In genomic region chr10:81978238-81978637, GRCh38 we compare ENCODE assay signal across 12 cellular contexts.
DNase-seq lines count a peak whose midpoint lies in the region; ATAC-seq and TF ChIP-seq lines count a peak whose summit lies in the region.
"Had no signal": no experiment of that assay in that cellular context is flagged by ENCODE, and none has a peak within 500 bp of the region (broad histone marks: within the 10 kb centered on the region; RNA-seq: fewer than 3 reads in every experiment).

No MANE protein-coding gene starts in this region.

- TF ChIP-seq POLR2A in NB4 (IDR thresholded peaks at IDR 0.05; ENCODE audit: extremely low read depth, insufficient read length) = no peak

- WGBS in liver = 71% methylated on average over 2 of the region's 2 CpGs
- 47 to 48% methylated on average over 2 of the region's 2 CpGs for WGBS in aorta, 2 donors

- H3K9me3 ChIP-seq in liver (ENCODE audit: control insufficient read depth in 4 of 4, low read length in 3 of 4) = peaks cover 0 to 9% (median 0%) of the 10 kb centered on the region in 4 donors
- H3K9me3 ChIP-seq in aorta (ENCODE audit: control insufficient read depth, low read length) = peaks cover 3% of the 10 kb centered on the region

- TF ChIP-seq CTCF in NB4 (IDR thresholded peaks at IDR 0.05; ENCODE audit: low read depth, low read length) (no peak), astrocyte of the spinal cord (IDR thresholded peaks at IDR 0.05; ENCODE audit: low read depth, low read length) (no peak), liver (IDR thresholded peaks at IDR 0.05; ENCODE audit: low read depth, low read length, missing input control) (no peak)

- DNase-seq in H4 (ENCODE audit: low spot score) (peak; percentile 18), NB4 (ENCODE audit: low read depth) (peak; percentile 50), astrocyte of the spinal cord (ENCODE audit: low read depth, low spot score) (peak; percentile 24), aorta (no peak)
- DNase-seq: NCI-H524 treated with DMSO at 0.1 percent for 48 hours; stimulated activated CD4-positive, alpha-beta T cell treated with anti-CD3 and anti-CD28 coated beads, Interleukin-2, amount 100 ng/mL, for 48 hours; stimulated activated naive CD8-positive, alpha-beta T cell treated with anti-CD3 and anti-CD28 coated beads, Interleukin-15, amount 100 ng/mL, for 72 hours had no signal

- ATAC-seq in GM18498 (IDR thresholded peaks at IDR 0.05; ENCODE audit: unreplicated experiment) (no peak), HG02798 (IDR thresholded peaks at IDR 0.05; ENCODE audit: poor library complexity, unreplicated experiment) (no peak), aorta (ENCODE audit: low FRiP score) (no peak)
- ATAC-seq: stimulated activated naive CD8-positive, alpha-beta T cell treated with anti-CD3 and anti-CD28 coated beads, Interleukin-15, amount 100 ng/mL, for 72 hours had no signal

- no peak overlapping the region for H3K27ac ChIP-seq in liver (ENCODE audit: low read depth in 1 of 2, low read length in 2 of 2)
- H3K27ac ChIP-seq in aorta (ENCODE audit: low read depth in 1 of 2, low read length in 2 of 2) = no peak overlapping the region
- H3K27ac ChIP-seq: parathyroid adenoma had no signal

- H3K4me1 ChIP-seq in liver (ENCODE audit: control insufficient read depth in 4 of 4, insufficient read depth in 4 of 4, low read length in 3 of 4) (no peaks in the 10 kb centered on the region), aorta (ENCODE audit: control insufficient read depth in 1 of 2, insufficient read depth in 2 of 2, low read length in 2 of 2) (no peaks in the 10 kb centered on the region)
- H3K4me1 ChIP-seq: parathyroid adenoma had no signal

- TF ChIP-seq RAD21 in liver (IDR thresholded peaks at IDR 0.05) = no peak

- H3K27me3 ChIP-seq in liver (ENCODE audit: control insufficient read depth in 4 of 4, insufficient read depth in 4 of 4, low read length in 3 of 4) (no peaks in the 10 kb centered on the region), aorta (ENCODE audit: control insufficient read depth in 1 of 2, insufficient read depth in 2 of 2, low read length in 1 of 2) (no peaks in the 10 kb centered on the region)

- H3K36me3 ChIP-seq in liver (ENCODE audit: control insufficient read depth in 4 of 4, insufficient read depth in 3 of 4, low read depth in 1 of 4, low read length in 3 of 4) (no peaks in the 10 kb centered on the region), aorta (ENCODE audit: control insufficient read depth in 1 of 2, insufficient read depth in 2 of 2, low read length in 1 of 2) (no peaks in the 10 kb centered on the region)

- H3K4me3 ChIP-seq in NB4 (ENCODE audit: low read depth, low read length) = no peak overlapping the region
- no peak overlapping the region for H3K4me3 ChIP-seq in astrocyte of the spinal cord (ENCODE audit: low read depth, low read length)
- H3K4me3 ChIP-seq in liver (ENCODE audit: low read depth in 1 of 3, low read length in 3 of 3) = no peak overlapping the region
- H3K4me3 ChIP-seq in aorta (ENCODE audit: low read length in 2 of 2) = no peak overlapping the region
- H3K4me3 ChIP-seq: lung had no signal

- intact Hi-C loops in aorta (cut with DNase I) = no loop called here

- in situ Hi-C loops in astrocyte of the spinal cord (cut with HindIII; ENCODE audit: low sequenced_read_pairs) = no loop called here

- no peak overlapping the region for H3K9ac ChIP-seq in liver (ENCODE audit: low read depth in 1 of 2, low read length in 2 of 2)
- H3K9ac ChIP-seq: parathyroid adenoma had no signal

TF ChIP-seq in liver, 16 proteins besides CTCF, POLR2A, EP300 and RAD21:
- TF ChIP-seq RXRA (IDR thresholded peaks at IDR 0.05) = no peak
- TF ChIP-seq EGR1 (IDR thresholded peaks at IDR 0.05; ENCODE audit: low read depth in 2 of 2) = no peak
- peak; percentile 99 for TF ChIP-seq REST (IDR thresholded peaks at IDR 0.05)

Comparison
In these comparisons a context has a peak if more than half of its experiments do, and no peak if none do; other contexts are left out.
1. DNase-seq: peak in H4 (single experiment), NB4 (single experiment) and astrocyte of the spinal cord (single experiment); none in aorta (0 of 2).